1 cellular context compared by ENCODE assay signal in the genomic region with DNA sequence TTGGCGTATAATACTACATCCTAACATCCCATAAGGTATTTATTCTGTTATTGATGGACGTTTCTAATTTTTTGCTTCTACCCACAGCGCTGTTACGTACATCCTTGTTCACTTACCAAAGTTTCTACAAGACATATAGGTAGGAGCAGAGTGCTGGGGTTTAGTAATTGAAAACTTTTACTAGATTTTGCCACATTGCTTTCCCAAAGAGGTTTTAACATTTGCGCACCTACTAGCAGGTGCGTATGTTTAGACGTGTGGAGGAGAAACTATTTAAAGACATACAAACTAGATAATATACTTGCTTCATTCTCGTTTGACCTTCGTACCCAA.
TF ChIP-seq lines count a peak whose summit lies in the region.

No MANE protein-coding gene starts in this region.

TF ChIP-seq in H1, 55 proteins besides CTCF, POLR2A, EP300 and RAD21:
- TF ChIP-seq, protein P1, sequence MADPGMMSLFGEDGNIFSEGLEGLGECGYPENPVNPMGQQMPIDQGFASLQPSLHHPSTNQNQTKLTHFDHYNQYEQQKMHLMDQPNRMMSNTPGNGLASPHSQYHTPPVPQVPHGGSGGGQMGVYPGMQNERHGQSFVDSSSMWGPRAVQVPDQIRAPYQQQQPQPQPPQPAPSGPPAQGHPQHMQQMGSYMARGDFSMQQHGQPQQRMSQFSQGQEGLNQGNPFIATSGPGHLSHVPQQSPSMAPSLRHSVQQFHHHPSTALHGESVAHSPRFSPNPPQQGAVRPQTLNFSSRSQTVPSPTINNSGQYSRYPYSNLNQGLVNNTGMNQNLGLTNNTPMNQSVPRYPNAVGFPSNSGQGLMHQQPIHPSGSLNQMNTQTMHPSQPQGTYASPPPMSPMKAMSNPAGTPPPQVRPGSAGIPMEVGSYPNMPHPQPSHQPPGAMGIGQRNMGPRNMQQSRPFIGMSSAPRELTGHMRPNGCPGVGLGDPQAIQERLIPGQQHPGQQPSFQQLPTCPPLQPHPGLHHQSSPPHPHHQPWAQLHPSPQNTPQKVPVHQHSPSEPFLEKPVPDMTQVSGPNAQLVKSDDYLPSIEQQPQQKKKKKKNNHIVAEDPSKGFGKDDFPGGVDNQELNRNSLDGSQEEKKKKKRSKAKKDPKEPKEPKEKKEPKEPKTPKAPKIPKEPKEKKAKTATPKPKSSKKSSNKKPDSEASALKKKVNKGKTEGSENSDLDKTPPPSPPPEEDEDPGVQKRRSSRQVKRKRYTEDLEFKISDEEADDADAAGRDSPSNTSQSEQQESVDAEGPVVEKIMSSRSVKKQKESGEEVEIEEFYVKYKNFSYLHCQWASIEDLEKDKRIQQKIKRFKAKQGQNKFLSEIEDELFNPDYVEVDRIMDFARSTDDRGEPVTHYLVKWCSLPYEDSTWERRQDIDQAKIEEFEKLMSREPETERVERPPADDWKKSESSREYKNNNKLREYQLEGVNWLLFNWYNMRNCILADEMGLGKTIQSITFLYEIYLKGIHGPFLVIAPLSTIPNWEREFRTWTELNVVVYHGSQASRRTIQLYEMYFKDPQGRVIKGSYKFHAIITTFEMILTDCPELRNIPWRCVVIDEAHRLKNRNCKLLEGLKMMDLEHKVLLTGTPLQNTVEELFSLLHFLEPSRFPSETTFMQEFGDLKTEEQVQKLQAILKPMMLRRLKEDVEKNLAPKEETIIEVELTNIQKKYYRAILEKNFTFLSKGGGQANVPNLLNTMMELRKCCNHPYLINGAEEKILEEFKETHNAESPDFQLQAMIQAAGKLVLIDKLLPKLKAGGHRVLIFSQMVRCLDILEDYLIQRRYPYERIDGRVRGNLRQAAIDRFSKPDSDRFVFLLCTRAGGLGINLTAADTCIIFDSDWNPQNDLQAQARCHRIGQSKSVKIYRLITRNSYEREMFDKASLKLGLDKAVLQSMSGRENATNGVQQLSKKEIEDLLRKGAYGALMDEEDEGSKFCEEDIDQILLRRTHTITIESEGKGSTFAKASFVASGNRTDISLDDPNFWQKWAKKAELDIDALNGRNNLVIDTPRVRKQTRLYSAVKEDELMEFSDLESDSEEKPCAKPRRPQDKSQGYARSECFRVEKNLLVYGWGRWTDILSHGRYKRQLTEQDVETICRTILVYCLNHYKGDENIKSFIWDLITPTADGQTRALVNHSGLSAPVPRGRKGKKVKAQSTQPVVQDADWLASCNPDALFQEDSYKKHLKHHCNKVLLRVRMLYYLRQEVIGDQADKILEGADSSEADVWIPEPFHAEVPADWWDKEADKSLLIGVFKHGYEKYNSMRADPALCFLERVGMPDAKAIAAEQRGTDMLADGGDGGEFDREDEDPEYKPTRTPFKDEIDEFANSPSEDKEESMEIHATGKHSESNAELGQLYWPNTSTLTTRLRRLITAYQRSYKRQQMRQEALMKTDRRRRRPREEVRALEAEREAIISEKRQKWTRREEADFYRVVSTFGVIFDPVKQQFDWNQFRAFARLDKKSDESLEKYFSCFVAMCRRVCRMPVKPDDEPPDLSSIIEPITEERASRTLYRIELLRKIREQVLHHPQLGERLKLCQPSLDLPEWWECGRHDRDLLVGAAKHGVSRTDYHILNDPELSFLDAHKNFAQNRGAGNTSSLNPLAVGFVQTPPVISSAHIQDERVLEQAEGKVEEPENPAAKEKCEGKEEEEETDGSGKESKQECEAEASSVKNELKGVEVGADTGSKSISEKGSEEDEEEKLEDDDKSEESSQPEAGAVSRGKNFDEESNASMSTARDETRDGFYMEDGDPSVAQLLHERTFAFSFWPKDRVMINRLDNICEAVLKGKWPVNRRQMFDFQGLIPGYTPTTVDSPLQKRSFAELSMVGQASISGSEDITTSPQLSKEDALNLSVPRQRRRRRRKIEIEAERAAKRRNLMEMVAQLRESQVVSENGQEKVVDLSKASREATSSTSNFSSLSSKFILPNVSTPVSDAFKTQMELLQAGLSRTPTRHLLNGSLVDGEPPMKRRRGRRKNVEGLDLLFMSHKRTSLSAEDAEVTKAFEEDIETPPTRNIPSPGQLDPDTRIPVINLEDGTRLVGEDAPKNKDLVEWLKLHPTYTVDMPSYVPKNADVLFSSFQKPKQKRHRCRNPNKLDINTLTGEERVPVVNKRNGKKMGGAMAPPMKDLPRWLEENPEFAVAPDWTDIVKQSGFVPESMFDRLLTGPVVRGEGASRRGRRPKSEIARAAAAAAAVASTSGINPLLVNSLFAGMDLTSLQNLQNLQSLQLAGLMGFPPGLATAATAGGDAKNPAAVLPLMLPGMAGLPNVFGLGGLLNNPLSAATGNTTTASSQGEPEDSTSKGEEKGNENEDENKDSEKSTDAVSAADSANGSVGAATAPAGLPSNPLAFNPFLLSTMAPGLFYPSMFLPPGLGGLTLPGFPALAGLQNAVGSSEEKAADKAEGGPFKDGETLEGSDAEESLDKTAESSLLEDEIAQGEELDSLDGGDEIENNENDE (IDR thresholded peaks at IDR 0.05; ENCODE audit: insufficient replicate concordance, low read length), result no peak
- TF ChIP-seq HDAC2 (IDR thresholded peaks at IDR 0.05; ENCODE audit: borderline replicate concordance in 1 of 2, low read depth in 2 of 2, low read length in 2 of 2) (no peak), POU5F1 (IDR thresholded peaks at IDR 0.05; ENCODE audit: low read depth, low read length) (no peak)
